Comparison of ENCODE assay signal across 13 cellular contexts in genomic region chrX:29477878-29478277, GRCh38.
DNase-seq lines count a peak whose midpoint lies in the region; ATAC-seq and TF ChIP-seq lines count a peak whose summit lies in the region.
"Had no signal": no experiment of that assay in that cellular context is flagged by ENCODE, and none has a peak within 500 bp of the region (broad histone marks: within the 10 kb centered on the region; RNA-seq: fewer than 3 reads in every experiment).

No MANE protein-coding gene starts in this region.

- ATAC-seq in GM18909 (IDR thresholded peaks at IDR 0.05; ENCODE audit: poor library complexity, unreplicated experiment) (peak; percentile 36), GM21786 (IDR thresholded peaks at IDR 0.05; ENCODE audit: unreplicated experiment) (peak; percentile 31), HG03139 (IDR thresholded peaks at IDR 0.05; ENCODE audit: unreplicated experiment) (peak; percentile 36)

- peak; percentile 2 for DNase-seq in germinal center (ENCODE audit: low spot score)
- no peak for DNase-seq in C1 segment of cervical spinal cord (lab: John Stamatoyannopoulos, UW)
- DNase-seq in immature natural killer cell, result no peak
- no peak for DNase-seq in SKM-1 (lab: John Stamatoyannopoulos, UW; ENCODE audit: unreplicated experiment)
- no peak for DNase-seq in uterus
- DNase-seq: amniotic stem cell; DMS79; small intestine; stimulated activated CD8-positive, alpha-beta memory T cell treated with anti-CD3 and anti-CD28 coated beads, Interleukin-4, amount 100 ng/mL, for 48 hours; T-helper 1 cell had no signal

- H3K36me3 ChIP-seq in uterus, result no peaks in the 10 kb centered on the region

- no peak for TF ChIP-seq POLR2A in uterus (IDR thresholded peaks at IDR 0.05)

- no peak overlapping the region for H3K4me3 ChIP-seq in uterus

- H3K27ac ChIP-seq in uterus, result no peak overlapping the region

- intact Hi-C loops in uterus (cut with DNase I; ENCODE audit: low total_unique reads), result no loop called here

- TF ChIP-seq CTCF in uterus (IDR thresholded peaks at IDR 0.05), result no peak

- H3K9me3 ChIP-seq in uterus, result no peaks in the 10 kb centered on the region

- no peaks in the 10 kb centered on the region for H3K4me1 Mint-ChIP-seq in immature natural killer cell

- peaks cover 0 to 4% (median 0%) of the 10 kb centered on the region in 6 donors for H3K9me3 Mint-ChIP-seq in immature natural killer cell

- H3K27me3 ChIP-seq in uterus, result no peaks in the 10 kb centered on the region

- H3K27me3 Mint-ChIP-seq in immature natural killer cell (ENCODE audit: low read depth in 3 of 3), result peaks cover 2 to 8% (median 2%) of the 10 kb centered on the region in 3 donors

- H3K27ac Mint-ChIP-seq in immature natural killer cell, result no peak overlapping the region

- H3K4me1 ChIP-seq in uterus, result no peaks in the 10 kb centered on the region

- no peak overlapping the region for H3K4me3 Mint-ChIP-seq in immature natural killer cell

- H3K36me3 Mint-ChIP-seq in immature natural killer cell, result no peaks in the 10 kb centered on the region
